ENCODE assay signal across 1 cellular context in the genomic region with DNA sequence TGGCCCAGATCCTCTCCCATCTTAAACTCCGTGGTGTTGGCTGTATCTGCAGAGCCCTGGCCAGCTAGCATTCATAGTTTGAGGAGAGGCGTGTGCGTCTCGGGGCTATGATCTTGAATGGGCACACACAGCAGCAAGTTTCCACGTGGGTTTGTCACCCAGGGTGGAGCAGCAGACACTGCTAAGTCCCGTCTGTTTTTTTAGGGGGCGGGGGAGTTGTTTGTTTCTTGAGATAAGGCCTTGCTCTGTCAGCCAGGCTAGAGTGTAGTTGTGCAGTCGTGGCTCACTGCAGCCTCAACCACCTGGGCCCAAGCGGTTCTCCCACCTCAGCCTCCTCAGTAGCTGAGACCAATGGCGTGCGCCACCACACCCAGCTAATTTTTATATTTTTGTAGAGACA.
TF ChIP-seq lines count a peak whose summit lies in the region.

No MANE protein-coding gene starts in this region.

TF ChIP-seq in K562, 482 proteins besides CTCF, POLR2A, EP300 and RAD21 (continued from another document):
- TF ChIP-seq, protein P1, sequence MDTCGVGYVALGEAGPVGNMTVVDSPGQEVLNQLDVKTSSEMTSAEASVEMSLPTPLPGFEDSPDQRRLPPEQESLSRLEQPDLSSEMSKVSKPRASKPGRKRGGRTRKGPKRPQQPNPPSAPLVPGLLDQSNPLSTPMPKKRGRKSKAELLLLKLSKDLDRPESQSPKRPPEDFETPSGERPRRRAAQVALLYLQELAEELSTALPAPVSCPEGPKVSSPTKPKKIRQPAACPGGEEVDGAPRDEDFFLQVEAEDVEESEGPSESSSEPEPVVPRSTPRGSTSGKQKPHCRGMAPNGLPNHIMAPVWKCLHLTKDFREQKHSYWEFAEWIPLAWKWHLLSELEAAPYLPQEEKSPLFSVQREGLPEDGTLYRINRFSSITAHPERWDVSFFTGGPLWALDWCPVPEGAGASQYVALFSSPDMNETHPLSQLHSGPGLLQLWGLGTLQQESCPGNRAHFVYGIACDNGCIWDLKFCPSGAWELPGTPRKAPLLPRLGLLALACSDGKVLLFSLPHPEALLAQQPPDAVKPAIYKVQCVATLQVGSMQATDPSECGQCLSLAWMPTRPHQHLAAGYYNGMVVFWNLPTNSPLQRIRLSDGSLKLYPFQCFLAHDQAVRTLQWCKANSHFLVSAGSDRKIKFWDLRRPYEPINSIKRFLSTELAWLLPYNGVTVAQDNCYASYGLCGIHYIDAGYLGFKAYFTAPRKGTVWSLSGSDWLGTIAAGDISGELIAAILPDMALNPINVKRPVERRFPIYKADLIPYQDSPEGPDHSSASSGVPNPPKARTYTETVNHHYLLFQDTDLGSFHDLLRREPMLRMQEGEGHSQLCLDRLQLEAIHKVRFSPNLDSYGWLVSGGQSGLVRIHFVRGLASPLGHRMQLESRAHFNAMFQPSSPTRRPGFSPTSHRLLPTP (IDR thresholded peaks at IDR 0.05; ENCODE audit: borderline replicate concordance, extremely low read depth, insufficient read length) = no peak
- TF ChIP-seq SMAD4 (CRISPR knock-in tag; conservative IDR thresholded peaks at IDR 0.05) (no peak), DDX20 (tag; IDR thresholded peaks at IDR 0.05; ENCODE audit: low read depth) (no peak), RBM25 (IDR thresholded peaks at IDR 0.05; ENCODE audit: low read depth, low read length, severe bottlenecking) (no peak), ILK (tag; IDR thresholded peaks at IDR 0.05; ENCODE audit: borderline replicate concordance, low read depth) (no peak), TEAD4 (IDR thresholded peaks at IDR 0.05; ENCODE audit: low read length) (no peak), TEAD4 (CRISPR knock-in tag; IDR thresholded peaks at IDR 0.05; ENCODE audit: borderline replicate concordance) (no peak), ZNF384 (IDR thresholded peaks at IDR 0.05; ENCODE audit: low read depth, low read length) (0 out of 2 replicates have a peak, but pooled peaks have one; percentile 21)
